Comparison of ENCODE assay signal across 9 cellular contexts in the genomic region with DNA sequence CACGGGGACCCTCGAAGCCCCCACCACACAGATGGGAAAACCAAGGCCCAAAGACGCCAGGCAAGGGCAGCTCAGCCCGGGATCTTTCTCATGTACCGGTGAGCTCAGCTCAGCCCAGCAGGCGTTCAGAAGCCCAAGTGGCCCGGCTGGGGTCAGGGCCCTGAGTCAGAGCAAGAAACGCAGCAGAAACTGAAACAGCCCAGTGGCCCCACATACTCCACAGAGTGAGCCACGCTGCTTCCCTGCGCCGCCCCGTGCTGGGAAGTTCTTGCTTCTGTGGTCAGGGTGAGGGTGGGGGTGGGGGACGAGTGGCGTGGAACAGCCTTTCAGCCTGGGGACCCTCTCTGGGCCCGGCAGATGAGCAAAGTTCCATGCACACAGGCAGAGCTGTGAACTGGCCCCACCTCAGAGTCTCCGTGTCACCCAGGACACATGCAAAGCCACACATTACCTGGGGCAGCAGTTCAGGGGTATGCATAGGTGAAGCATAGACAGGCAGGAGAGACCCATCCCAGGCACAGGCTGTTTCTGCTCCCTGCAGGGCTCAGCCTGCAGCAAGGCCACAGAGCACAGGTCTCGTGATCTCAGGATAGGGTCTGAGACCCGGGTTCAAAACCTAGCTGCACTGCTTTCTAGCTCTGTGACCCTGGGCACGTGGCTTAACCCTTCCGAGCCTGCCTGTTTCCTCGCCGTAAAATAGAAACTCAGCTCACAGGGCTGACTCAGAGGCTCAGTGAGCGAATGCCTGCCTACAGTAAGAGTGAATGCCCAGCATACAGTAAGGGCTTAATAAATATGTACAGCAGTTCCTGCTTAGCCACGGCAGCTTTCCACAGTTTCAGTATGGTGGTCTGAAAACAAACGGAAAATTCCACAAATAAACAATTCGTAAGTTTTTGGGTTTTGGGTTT. TPM values are rescaled to one million over a fixed set of nuclear protein-coding genes. Genes with fewer than 3 reads are reported as not detected.
A peak's percentile ranks its signal among the peaks of the same experiment; 100 is the strongest.
DNase-seq lines count a peak whose midpoint lies in the region; ATAC-seq and TF ChIP-seq lines count a peak whose summit lies in the region.
"Had no signal": no experiment of that assay in that cellular context is flagged by ENCODE, and none has a peak within 500 bp of the region (broad histone marks: within the 10 kb centered on the region; RNA-seq: fewer than 3 reads in every experiment).

No MANE protein-coding gene starts in this region.

- intact Hi-C loops in esophagus muscularis mucosa (cut with DNase I) (no loop called here), sigmoid colon (cut with DNase I) (no loop called here)

- peaks cover 7% of the 10 kb centered on the region for H3K36me3 Mint-ChIP-seq in effector memory CD8-positive, alpha-beta T cell (ENCODE audit: insufficient read depth)

- H3K9me3 Mint-ChIP-seq in effector memory CD8-positive, alpha-beta T cell: no peaks in the 10 kb centered on the region
- H3K9me3 Mint-ChIP-seq: nephron had no signal

- WGBS in esophagus muscularis mucosa: 70% methylated on average over 14 of the region's 26 CpGs
- WGBS in sigmoid colon, 2 donors: 59 to 75% methylated on average over 26 of the region's 26 CpGs

- ATAC-seq in GM18873 (IDR thresholded peaks at IDR 0.05; ENCODE audit: low FRiP score, unreplicated experiment): peak; percentile 84
- ATAC-seq in HG02840 (IDR thresholded peaks at IDR 0.05; ENCODE audit: low FRiP score, unreplicated experiment): peak; percentile 71
- ATAC-seq in effector memory CD8-positive, alpha-beta T cell (replicated peaks): peak; percentile 76

- TF ChIP-seq POLR2A in Peyer's patch (IDR thresholded peaks at IDR 0.05) (no peak), esophagus muscularis mucosa (IDR thresholded peaks at IDR 0.05; ENCODE audit: low read depth) (no peak), sigmoid colon (IDR thresholded peaks at IDR 0.05) (no peak)

- H3K4me1 Mint-ChIP-seq in effector memory CD8-positive, alpha-beta T cell (ENCODE audit: low read depth in 2 of 2): peaks cover 34 to 40% of the 10 kb centered on the region in 2 donors

- no peaks in the 10 kb centered on the region for H3K9me3 ChIP-seq in Peyer's patch
- no peaks in the 10 kb centered on the region for H3K9me3 ChIP-seq in esophagus muscularis mucosa
- no peaks in the 10 kb centered on the region for H3K9me3 ChIP-seq in sigmoid colon

- peak overlapping the region in 2 of 4 donors; percentile 1 to 16 for H3K4me3 ChIP-seq in Peyer's patch
- H3K4me3 ChIP-seq in foreskin fibroblast (ENCODE audit: low read depth in 1 of 2, low read length in 2 of 2): no peak overlapping the region
- H3K4me3 ChIP-seq in esophagus muscularis mucosa: no peak overlapping the region
- H3K4me3 ChIP-seq in sigmoid colon: no peak overlapping the region

- peak overlapping the region in 3 of 4 donors; percentile 13 to 46 (median 46) for H3K27ac ChIP-seq in Peyer's patch
- H3K27ac ChIP-seq in esophagus muscularis mucosa (replicated peaks in 1 of 4): peak overlapping the region in 1 of 4 donors; percentile 34
- peak overlapping the region in 2 of 4 donors; percentile 36 to 47 for H3K27ac ChIP-seq in sigmoid colon

- no peaks in the 10 kb centered on the region for H3K27me3 Mint-ChIP-seq in effector memory CD8-positive, alpha-beta T cell

- H3K27me3 ChIP-seq in Peyer's patch: no peaks in the 10 kb centered on the region
- H3K27me3 ChIP-seq in esophagus muscularis mucosa: no peaks in the 10 kb centered on the region
- H3K27me3 ChIP-seq in sigmoid colon: no peaks in the 10 kb centered on the region

- H3K36me3 ChIP-seq in Peyer's patch: no peaks in the 10 kb centered on the region
- peaks cover 0 to 3% (median 0%) of the 10 kb centered on the region in 4 donors for H3K36me3 ChIP-seq in esophagus muscularis mucosa
- H3K36me3 ChIP-seq in sigmoid colon: no peaks in the 10 kb centered on the region

- H3K27ac Mint-ChIP-seq in effector memory CD8-positive, alpha-beta T cell: peak overlapping the region; percentile 68 to 86

- DNase-seq in Peyer's patch (peak in 2 of 3 donors; percentile 58 to 67), foreskin fibroblast (no peak), esophagus muscularis mucosa (ENCODE audit: extremely low spot score) (no peak), sigmoid colon (no peak)
- peak in 1 of 3 experiments; percentile 11 for DNase-seq in effector memory CD8-positive, alpha-beta T cell
- DNase-seq in stimulated activated CD8-positive, alpha-beta memory T cell treated with anti-CD3 and anti-CD28 coated beads, Interleukin-2, amount 100 ng/mL, for 48 hours (ENCODE audit: low read depth in 2 of 2): peak; percentile 65 to 67

- TF ChIP-seq EP300 in esophagus muscularis mucosa (IDR thresholded peaks at IDR 0.05): no peak
- no peak for TF ChIP-seq EP300 in sigmoid colon (IDR thresholded peaks at IDR 0.05)

- TF ChIP-seq CTCF in Peyer's patch (IDR thresholded peaks at IDR 0.05) (no peak), foreskin fibroblast (IDR thresholded peaks at IDR 0.05; ENCODE audit: low read depth, low read length) (no peak), esophagus muscularis mucosa (IDR thresholded peaks at IDR 0.05) (no peak), sigmoid colon (IDR thresholded peaks at IDR 0.05) (no peak)

- H3K4me1 ChIP-seq in Peyer's patch (peaks cover 0 to 73% (median 33%) of the 10 kb centered on the region in 4 donors), esophagus muscularis mucosa (peaks cover 60 to 86% (median 84%) of the 10 kb centered on the region in 4 donors), sigmoid colon (peaks cover 0 to 75% (median 75%) of the 10 kb centered on the region in 4 donors)

- H3K4me3 Mint-ChIP-seq in effector memory CD8-positive, alpha-beta T cell: peak overlapping the region; percentile 53 to 60
- H3K4me3 Mint-ChIP-seq: nephron had no signal

RNA-seq across cellular contexts. Expression of a gene that starts 21.6 kb away (rescaled TPM):
- total RNA-seq in Peyer's patch: 100 to 1,000 TPM; 105 to 330 (median 148) TPM
- total RNA-seq in esophagus muscularis mucosa: 100 to 1,000 TPM; 107 to 188 (median 131) TPM
- 100 to 1,000 TPM in 1 of 4 donors, 10 to 100 TPM in 3; 42.5 to 134 (median 73.5) TPM for total RNA-seq in sigmoid colon
- polyA plus RNA-seq in sigmoid colon: 10 to 100 TPM; 18.6 to 81.8 (median 24.7) TPM

Comparison
In these comparisons a context has a peak if more than half of its experiments do, and no peak if none do; other contexts are left out.
1. DNase-seq: peak in Peyer's patch (2 of 3) and stimulated activated CD8-positive, alpha-beta memory T cell treated with anti-CD3 and anti-CD28 coated beads, Interleukin-2, amount 100 ng/mL, for 48 hours (2 of 2); none in foreskin fibroblast (0 of 2), esophagus muscularis mucosa (single experiment) and sigmoid colon (single experiment).
2. Peak in every context shown above with its lines, with median percentiles within 50 percentile points of each other: ATAC-seq.